In genomic region chr19:29783627-29784190, GRCh38 we compare ENCODE assay signal across 19 cellular contexts. TPM values are rescaled to one million over a fixed set of nuclear protein-coding genes. Genes with fewer than 3 reads are reported as not detected.
DNase-seq lines count a peak whose midpoint lies in the region; ATAC-seq, FAIRE-seq and TF ChIP-seq lines count a peak whose summit lies in the region.
"Had no signal": no experiment of that assay in that cellular context is flagged by ENCODE, and none has a peak within 500 bp of the region (broad histone marks: within the 10 kb centered on the region; RNA-seq: fewer than 3 reads in every experiment).

No MANE protein-coding gene starts in this region.

- H3K27ac Mint-ChIP-seq in nephron progenitor cell = peak overlapping the region; percentile 24
- H3K27ac Mint-ChIP-seq: CD4-positive, alpha-beta memory T cell had no signal

- H3K4me2 ChIP-seq in PC-3 (ENCODE audit: low read length) = no peak overlapping the region

- CTCF ChIA-PET in HEK293 (lab: Yijun Ruan, JAX) = interaction anchor here (0.7 kb wide), 1 partner anchor 11 kb away, joined by 3 read pairs; no protein-coding TSS in a partner anchor
- CTCF ChIA-PET in PC-3 (lab: Charles Lee) = no interaction called here

- H3K4me1 ChIP-seq in HEK293 (ENCODE audit: control insufficient read depth, insufficient read depth, low read length) (no peaks in the 10 kb centered on the region), PC-3 (ENCODE audit: insufficient read depth, low read length) (no peaks in the 10 kb centered on the region)

- intact Hi-C loops in PC-3 (cut with micrococcal nuclease) = no loop called here

- no peaks in the 10 kb centered on the region for H3K9me2 ChIP-seq in PC-3 (replicated peaks; ENCODE audit: low read length)

- no peaks in the 10 kb centered on the region for H3K36me3 ChIP-seq in HEK293 (ENCODE audit: control insufficient read depth in 2 of 2, insufficient read depth in 1 of 2, low read length in 2 of 2)
- H3K36me3 ChIP-seq in PC-3 (ENCODE audit: low read depth, low read length) = no peaks in the 10 kb centered on the region

- no peak overlapping the region for H3K4me3 ChIP-seq in HEK293 (ENCODE audit: low read depth, low read length)
- H3K4me3 ChIP-seq in PC-3 (ENCODE audit: low read length) = no peak overlapping the region
- H3K4me3 ChIP-seq: GM23248 had no signal

- H4K20me1 ChIP-seq in PC-3 (ENCODE audit: low read length) = no peaks in the 10 kb centered on the region

- peak; percentile 42 for FAIRE-seq in HTR-8/SVneo (lab: Jason Lieb, UNC)
- peak; percentile 96 for FAIRE-seq in urothelium cell line (lab: Jason Lieb, UNC)
- FAIRE-seq: GM12891, GM18507, H1 had no signal

- H3K9me3 ChIP-seq in HEK293 (ENCODE audit: control insufficient read depth, insufficient read depth, low read depth, low read length) (no peaks in the 10 kb centered on the region), PC-3 (ENCODE audit: low read length) (no peaks in the 10 kb centered on the region)

- H3K79me2 ChIP-seq in PC-3 (ENCODE audit: low read length) = no peaks in the 10 kb centered on the region

- DNase-seq in HTR-8/SVneo (ENCODE audit: insufficient read length, low spot score) (no peak), nephron progenitor cell (no peak), urothelium cell line (ENCODE audit: low spot score) (no peak), PC-3 (no peak), ureter (ENCODE audit: low spot score) (no peak)
- DNase-seq: C1 segment of cervical spinal cord; Calu3; CD4-positive, alpha-beta memory T cell; COR-L47; DMS53; DMS79 treated with DMSO at 0.1 percent for 48 hours; GF-D8; GM23248; H7; HCEC 1CT had no signal

- BruUV-seq in PC-3 (replicated peaks; lab: Mats Ljungman, UMichigan) = no TSS peak

- no peaks in the 10 kb centered on the region for H3F3A ChIP-seq in PC-3 (ENCODE audit: low read length, unreplicated experiment)

- POLR2A ChIA-PET in HEK293 (lab: Yijun Ruan, JAX) = no interaction called here
- POLR2A ChIA-PET in PC-3 (lab: Charles Lee; ENCODE audit: unreplicated experiment) = no interaction called here

- H3K27ac ChIP-seq in HEK293 (ENCODE audit: extremely low read depth, low read depth, low read length) (no peak overlapping the region), PC-3 (ENCODE audit: low read length) (no peak overlapping the region)
- H3K27ac ChIP-seq: GM23248 had no signal

- H3K27me3 Mint-ChIP-seq in nephron progenitor cell (ENCODE audit: low read depth, poor library complexity) = peaks cover 17% of the 10 kb centered on the region

- H3K36me3 Mint-ChIP-seq in nephron progenitor cell (ENCODE audit: low read depth) = no peaks in the 10 kb centered on the region
- H3K36me3 Mint-ChIP-seq: CD4-positive, alpha-beta memory T cell had no signal

- no peak overlapping the region for H2AFZ ChIP-seq in PC-3 (ENCODE audit: low read length)
- H2AFZ ChIP-seq: GM23248 had no signal

- TF ChIP-seq CTCF in HEK293 (tag by site-specific recombination; IDR thresholded peaks at IDR 0.05) (no peak), nephron progenitor cell (IDR thresholded peaks at IDR 0.05) (no peak), PC-3 (conservative IDR thresholded peaks at IDR 0.05; ENCODE audit: low read depth, low read length) (no peak)

- ATAC-seq in PC-3 = no peak

- H3K4me1 Mint-ChIP-seq in nephron progenitor cell = peaks cover 46% of the 10 kb centered on the region
- H3K4me1 Mint-ChIP-seq: CD4-positive, alpha-beta memory T cell had no signal

- H3K9ac ChIP-seq in PC-3 (ENCODE audit: low read length) = no peak overlapping the region
- H3K9ac ChIP-seq: GM23248 had no signal

- H3K27me3 ChIP-seq in PC-3 (ENCODE audit: low read length) = no peaks in the 10 kb centered on the region

- no peak overlapping the region for H3K4me3 Mint-ChIP-seq in nephron progenitor cell
- H3K4me3 Mint-ChIP-seq: CD4-positive, alpha-beta memory T cell had no signal

- H3K9me3 Mint-ChIP-seq in nephron progenitor cell = no peaks in the 10 kb centered on the region
- H3K9me3 Mint-ChIP-seq: CD4-positive, alpha-beta memory T cell had no signal

TF ChIP-seq in HEK293, 187 proteins besides CTCF, POLR2A, EP300 and RAD21 (continues in another document):
- TF ChIP-seq ZNF157 (tag by site-specific recombination; IDR thresholded peaks at IDR 0.05) (no peak), ZSCAN23 (tag by site-specific recombination; IDR thresholded peaks at IDR 0.05) (no peak), GFI1B (tag by site-specific recombination; IDR thresholded peaks at IDR 0.05) (no peak), ZNF24 (tag by site-specific recombination; IDR thresholded peaks at IDR 0.05) (peak; percentile 32; the same call in 1 of the 2 replicates), ZNF449 (tag by site-specific recombination; IDR thresholded peaks at IDR 0.05) (no peak), ZNF621 (tag by site-specific recombination; IDR thresholded peaks at IDR 0.05) (no peak), SCRT2 (tag by site-specific recombination; IDR thresholded peaks at IDR 0.05) (peak; percentile 76), ZNF248 (tag by site-specific recombination; IDR thresholded peaks at IDR 0.05) (no peak), ZNF654 (tag by site-specific recombination; IDR thresholded peaks at IDR 0.05; ENCODE audit: low read depth) (no peak), ZNF692 (tag by site-specific recombination; IDR thresholded peaks at IDR 0.05) (no peak), ZNF366 (tag by site-specific recombination; conservative IDR thresholded peaks at IDR 0.05) (no peak), ZNF837 (tag by site-specific recombination; IDR thresholded peaks at IDR 0.05) (no peak), YY2 (tag by site-specific recombination; IDR thresholded peaks at IDR 0.05) (no peak), ZEB2 (tag by site-specific recombination; IDR thresholded peaks at IDR 0.05) (no peak)
- TF ChIP-seq, protein P1, sequence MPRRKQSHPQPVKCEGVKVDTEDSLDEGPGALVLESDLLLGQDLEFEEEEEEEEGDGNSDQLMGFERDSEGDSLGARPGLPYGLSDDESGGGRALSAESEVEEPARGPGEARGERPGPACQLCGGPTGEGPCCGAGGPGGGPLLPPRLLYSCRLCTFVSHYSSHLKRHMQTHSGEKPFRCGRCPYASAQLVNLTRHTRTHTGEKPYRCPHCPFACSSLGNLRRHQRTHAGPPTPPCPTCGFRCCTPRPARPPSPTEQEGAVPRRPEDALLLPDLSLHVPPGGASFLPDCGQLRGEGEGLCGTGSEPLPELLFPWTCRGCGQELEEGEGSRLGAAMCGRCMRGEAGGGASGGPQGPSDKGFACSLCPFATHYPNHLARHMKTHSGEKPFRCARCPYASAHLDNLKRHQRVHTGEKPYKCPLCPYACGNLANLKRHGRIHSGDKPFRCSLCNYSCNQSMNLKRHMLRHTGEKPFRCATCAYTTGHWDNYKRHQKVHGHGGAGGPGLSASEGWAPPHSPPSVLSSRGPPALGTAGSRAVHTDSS (tag by site-specific recombination; IDR thresholded peaks at IDR 0.05) = no peak
- TF ChIP-seq, protein P2, sequence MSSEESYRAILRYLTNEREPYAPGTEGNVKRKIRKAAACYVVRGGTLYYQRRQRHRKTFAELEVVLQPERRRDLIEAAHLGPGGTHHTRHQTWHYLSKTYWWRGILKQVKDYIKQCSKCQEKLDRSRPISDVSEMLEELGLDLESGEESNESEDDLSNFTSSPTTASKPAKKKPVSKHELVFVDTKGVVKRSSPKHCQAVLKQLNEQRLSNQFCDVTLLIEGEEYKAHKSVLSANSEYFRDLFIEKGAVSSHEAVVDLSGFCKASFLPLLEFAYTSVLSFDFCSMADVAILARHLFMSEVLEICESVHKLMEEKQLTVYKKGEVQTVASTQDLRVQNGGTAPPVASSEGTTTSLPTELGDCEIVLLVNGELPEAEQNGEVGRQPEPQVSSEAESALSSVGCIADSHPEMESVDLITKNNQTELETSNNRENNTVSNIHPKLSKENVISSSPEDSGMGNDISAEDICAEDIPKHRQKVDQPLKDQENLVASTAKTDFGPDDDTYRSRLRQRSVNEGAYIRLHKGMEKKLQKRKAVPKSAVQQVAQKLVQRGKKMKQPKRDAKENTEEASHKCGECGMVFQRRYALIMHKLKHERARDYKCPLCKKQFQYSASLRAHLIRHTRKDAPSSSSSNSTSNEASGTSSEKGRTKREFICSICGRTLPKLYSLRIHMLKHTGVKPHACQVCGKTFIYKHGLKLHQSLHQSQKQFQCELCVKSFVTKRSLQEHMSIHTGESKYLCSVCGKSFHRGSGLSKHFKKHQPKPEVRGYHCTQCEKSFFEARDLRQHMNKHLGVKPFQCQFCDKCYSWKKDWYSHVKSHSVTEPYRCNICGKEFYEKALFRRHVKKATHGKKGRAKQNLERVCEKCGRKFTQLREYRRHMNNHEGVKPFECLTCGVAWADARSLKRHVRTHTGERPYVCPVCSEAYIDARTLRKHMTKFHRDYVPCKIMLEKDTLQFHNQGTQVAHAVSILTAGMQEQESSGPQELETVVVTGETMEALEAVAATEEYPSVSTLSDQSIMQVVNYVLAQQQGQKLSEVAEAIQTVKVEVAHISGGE (tag by site-specific recombination; conservative IDR thresholded peaks at IDR 0.05; ENCODE audit: low read depth) = no peak

RNA-seq across cellular contexts. Expression of gene CCNE1, which starts 28.1 kb away (rescaled TPM):
- total RNA-seq in PC-3 (2014; rRNA removed) = 10.0 and 10.9 TPM in 2 replicates
- total RNA-seq in ureter = 3.6 TPM
